30 cellular contexts compared by ENCODE assay signal in the genomic region with DNA sequence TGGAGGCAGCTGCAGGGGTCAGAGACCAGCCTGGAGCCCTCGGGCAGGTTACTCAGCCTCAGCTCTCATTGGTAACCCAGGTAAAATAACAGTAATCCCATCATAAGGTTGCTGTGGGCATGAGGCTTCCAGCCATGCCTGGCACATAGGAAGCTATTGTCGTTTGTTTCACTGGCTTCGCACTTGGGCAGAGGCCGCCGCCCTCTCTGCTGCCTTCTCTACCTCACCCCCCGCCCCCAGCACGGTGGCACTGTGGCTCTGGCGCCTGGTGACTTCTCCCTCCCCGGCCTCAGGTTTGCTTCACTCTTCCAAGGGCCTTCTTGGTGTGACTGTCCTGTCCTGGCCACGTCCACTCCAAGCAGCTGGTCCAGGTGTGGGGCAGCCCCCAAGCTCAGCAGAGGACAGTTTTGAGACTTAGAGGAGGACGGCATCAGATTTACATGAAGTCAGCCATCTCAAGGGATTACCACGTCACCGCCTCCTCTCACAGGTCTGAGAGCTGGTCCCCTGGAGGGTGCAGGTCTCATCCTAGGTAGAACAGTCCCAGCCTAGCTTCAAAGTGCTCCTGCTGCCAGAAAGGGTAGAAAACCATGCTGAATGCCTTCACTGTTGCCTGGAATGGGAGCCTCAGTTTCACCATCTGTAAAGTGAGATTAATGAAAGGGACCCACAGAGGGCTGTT.
"Had no signal": no experiment of that assay in that cellular context is flagged by ENCODE, and none has a peak within 500 bp of the region (broad histone marks: within the 10 kb centered on the region; RNA-seq: fewer than 3 reads in every experiment).

No MANE protein-coding gene starts in this region.

- H3K27me3 ChIP-seq: adrenal gland, brain microvascular endothelial cell, pancreas, right atrium auricular region had no signal

- H3K4me1 ChIP-seq: adrenal gland, pancreas had no signal

- DNase-seq: activated CD4-positive, alpha-beta memory T cell treated with anti-CD3 and anti-CD28 coated beads for 36 hours; activated CD4-positive, alpha-beta T cell treated with anti-CD3 and anti-CD28 coated beads, Interleukin-2, amount 10 ng/mL, durations not matched to agents 24 days and 14 days; activated naive CD4-positive, alpha-beta T cell; activated naive CD8-positive, alpha-beta T cell treated with anti-CD3 and anti-CD28 coated beads for 36 hours; activated T-cell treated with anti-CD3 and anti-CD28 coated beads, Interleukin-2, amount 50 U/mL, for 72 hours; adrenal gland; brain microvascular endothelial cell; effector CD4-positive, alpha-beta T cell; glutamatergic neuron; islet precursor cell; left cardiac atrium; midbrain; naive thymus-derived CD4-positive, alpha-beta T cell; stimulated activated CD4-positive, alpha-beta T cell treated with anti-CD3 and anti-CD28 coated beads, Interleukin-1b, Interleukin-23, amount 100 ng/mL, for 48 hours; stimulated activated CD4-positive, alpha-beta T cell treated with anti-CD3 and anti-CD28 coated beads, Interleukin-4, amount 100 ng/mL, for 4 hours; stimulated activated CD8-positive, alpha-beta memory T cell treated with anti-CD3 and anti-CD28 coated beads, Interleukin-4, amount 100 ng/mL, for 48 hours; stimulated activated naive CD4-positive, alpha-beta T cell; T-helper 17 cell; T1000; trophoblast cell; WERI-Rb-1 had no signal

- H3K27ac ChIP-seq: adrenal gland, brain microvascular endothelial cell, epithelial cell of prostate, pancreas, right atrium auricular region, thoracic aorta, WERI-Rb-1 had no signal

- H3K4me2 ChIP-seq: smooth muscle cell had no signal

- FAIRE-seq: astrocyte, endometrium, frontal cortex, pancreas, urothelium cell line had no signal

- H3K4me3 ChIP-seq: adrenal gland, pancreas, right atrium auricular region, smooth muscle cell, thoracic aorta had no signal

- H3K9me3 ChIP-seq: adrenal gland, pancreas, right atrium auricular region, thoracic aorta had no signal
